1 cellular context compared by ENCODE assay signal in genomic region chr3:134672571-134672970, GRCh38.
TF ChIP-seq lines count a peak whose summit lies in the region.

No MANE protein-coding gene starts in this region.

TF ChIP-seq in IMR-90, 13 proteins besides CTCF, POLR2A, EP300 and RAD21 (continued from another document):
- TF ChIP-seq CHD1 (IDR thresholded peaks at IDR 0.05; ENCODE audit: low read depth, low read length): no peak
